In the genomic region with DNA sequence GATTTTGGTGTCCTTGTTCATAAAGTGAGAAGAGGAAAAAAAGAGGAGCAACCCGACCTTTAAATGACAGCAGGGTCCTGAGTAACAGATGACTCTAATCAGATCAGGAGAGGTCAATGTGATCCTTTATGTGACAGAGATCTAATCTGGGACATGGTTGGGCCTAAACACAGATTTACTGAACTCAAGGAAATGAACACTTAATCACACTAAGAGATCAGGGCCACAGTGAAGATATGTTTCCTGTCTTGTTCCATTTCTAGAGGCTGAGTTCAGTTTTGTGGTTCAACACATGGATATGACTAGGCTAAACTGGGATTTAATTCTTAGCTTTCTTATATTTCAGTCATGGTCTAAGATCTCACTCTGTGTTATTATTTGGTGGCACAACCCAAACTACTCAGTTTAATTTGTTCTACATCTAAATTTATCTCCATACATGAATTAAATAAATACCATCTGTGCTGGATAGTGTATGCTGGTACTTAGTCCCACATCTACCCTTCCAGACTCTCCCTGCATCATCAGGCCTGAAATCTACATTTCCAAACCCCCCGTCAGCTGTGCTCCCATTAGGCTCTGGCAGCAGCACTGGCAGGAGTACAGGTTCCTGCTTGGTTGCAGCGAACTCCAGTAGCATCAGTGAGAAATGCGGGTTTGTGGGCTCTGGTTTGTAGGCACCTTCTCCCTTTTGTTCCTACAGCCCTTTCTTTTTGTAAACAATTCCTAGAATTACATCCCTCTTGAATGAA, we compare ENCODE assay signal across 14 cellular contexts. TPM values are rescaled to one million over a fixed set of nuclear protein-coding genes. Genes with fewer than 3 reads are reported as not detected.
DNase-seq lines count a peak whose midpoint lies in the region; ATAC-seq lines count a peak whose summit lies in the region.
"Had no signal": no experiment of that assay in that cellular context is flagged by ENCODE, and none has a peak within 500 bp of the region (broad histone marks: within the 10 kb centered on the region; RNA-seq: fewer than 3 reads in every experiment).

No MANE protein-coding gene starts in this region.

- H3K9me3 ChIP-seq in KOPT-K1 (ENCODE audit: insufficient read depth, low read length, poor library complexity, severe bottlenecking): no peaks in the 10 kb centered on the region
- H3K9me3 ChIP-seq: right atrium auricular region had no signal

- peaks cover 66% of the 10 kb centered on the region for H3K4me1 Mint-ChIP-seq in activated T-cell treated with anti-CD3 and anti-CD28 coated beads, Interleukin-2, amount 50 U/mL, for 4 hours (ENCODE audit: low read depth)
- peaks cover 29% of the 10 kb centered on the region for H3K4me1 Mint-ChIP-seq in activated CD8-positive, alpha-beta T cell treated with anti-CD3 and anti-CD28 coated beads, Interleukin-2, amount 10 ng/mL, durations not matched to agents 7 days and 5 days (ENCODE audit: low read depth)
- peaks cover 46% of the 10 kb centered on the region for H3K4me1 Mint-ChIP-seq in stimulated activated effector memory CD8-positive, alpha-beta T cell treated with anti-CD3 and anti-CD28 coated beads, Interleukin-12 subunit alpha, Interleukin-12 subunit beta, amount 100 ng/mL, for 72 hours

- DNase-seq in activated T-cell treated with anti-CD3 and anti-CD28 coated beads, Interleukin-2, amount 50 U/mL, for 4 hours: no peak
- no peak for DNase-seq in activated T-cell treated with anti-CD3 and anti-CD28 coated beads for 4 hours
- no peak for DNase-seq in activated CD8-positive, alpha-beta T cell treated with anti-CD3 and anti-CD28 coated beads, Interleukin-2, amount 10 ng/mL, durations not matched to agents 7 days and 5 days
- DNase-seq in stimulated activated effector memory CD8-positive, alpha-beta T cell treated with anti-CD3 and anti-CD28 coated beads, Interleukin-12 subunit alpha, Interleukin-12 subunit beta, amount 100 ng/mL, for 72 hours (ENCODE audit: low spot score in 2 of 2): no peak
- DNase-seq in 8988T: no peak
- DNase-seq: activated CD4-positive, alpha-beta T cell treated with anti-CD3 and anti-CD28 coated beads, Interleukin-2, amount 10 ng/mL, durations not matched to agents 24 days and 14 days; NCI-H345; stimulated activated CD4-positive, alpha-beta T cell treated with anti-CD3 and anti-CD28 coated beads, Interleukin-4, amount 100 ng/mL, for 1 hour had no signal

- POLR2A ChIA-PET in activated CD8-positive, alpha-beta T cell treated with anti-CD3 and anti-CD28 coated beads, Interleukin-2, amount 10 ng/mL, durations not matched to agents 7 days and 5 days (lab: Charles Lee): no interaction called here

- ATAC-seq in activated T-cell treated with anti-CD3 and anti-CD28 coated beads, Interleukin-2, amount 50 U/mL, for 4 hours: peak; percentile 32 to 53
- ATAC-seq in activated CD8-positive, alpha-beta T cell treated with anti-CD3 and anti-CD28 coated beads, Interleukin-2, amount 10 ng/mL, durations not matched to agents 7 days and 5 days: peak; percentile 60
- ATAC-seq in stimulated activated effector memory CD8-positive, alpha-beta T cell treated with anti-CD3 and anti-CD28 coated beads, Interleukin-12 subunit alpha, Interleukin-12 subunit beta, amount 100 ng/mL, for 72 hours: peak; percentile 76
- no peak for ATAC-seq in HG02759 (IDR thresholded peaks at IDR 0.05; ENCODE audit: unreplicated experiment)
- no peak for ATAC-seq in GM19351 (IDR thresholded peaks at IDR 0.05; ENCODE audit: unreplicated experiment)
- ATAC-seq: Panc1 had no signal

- peaks cover 19% of the 10 kb centered on the region for H3K36me3 Mint-ChIP-seq in activated T-cell treated with anti-CD3 and anti-CD28 coated beads, Interleukin-2, amount 50 U/mL, for 4 hours (ENCODE audit: insufficient read depth)
- peaks cover 13% of the 10 kb centered on the region for H3K36me3 Mint-ChIP-seq in activated CD8-positive, alpha-beta T cell treated with anti-CD3 and anti-CD28 coated beads, Interleukin-2, amount 10 ng/mL, durations not matched to agents 7 days and 5 days (ENCODE audit: low read depth)
- H3K36me3 Mint-ChIP-seq in stimulated activated effector memory CD8-positive, alpha-beta T cell treated with anti-CD3 and anti-CD28 coated beads, Interleukin-12 subunit alpha, Interleukin-12 subunit beta, amount 100 ng/mL, for 72 hours: no peaks in the 10 kb centered on the region
- H3K36me3 Mint-ChIP-seq: natural killer cell treated with Interleukin-12 subunit alpha and Interleukin-12 subunit beta and Interleukin-15 and Interleukin-18, amount 100 ng/mL, for 72 hours had no signal

- H3K9me3 Mint-ChIP-seq in activated T-cell treated with anti-CD3 and anti-CD28 coated beads, Interleukin-2, amount 50 U/mL, for 4 hours: no peaks in the 10 kb centered on the region
- no peaks in the 10 kb centered on the region for H3K9me3 Mint-ChIP-seq in activated CD8-positive, alpha-beta T cell treated with anti-CD3 and anti-CD28 coated beads, Interleukin-2, amount 10 ng/mL, durations not matched to agents 7 days and 5 days (ENCODE audit: insufficient read depth)
- no peaks in the 10 kb centered on the region for H3K9me3 Mint-ChIP-seq in stimulated activated effector memory CD8-positive, alpha-beta T cell treated with anti-CD3 and anti-CD28 coated beads, Interleukin-12 subunit alpha, Interleukin-12 subunit beta, amount 100 ng/mL, for 72 hours
- H3K9me3 Mint-ChIP-seq: activated CD4-positive, alpha-beta T cell treated with anti-CD3 and anti-CD28 coated beads, Interleukin-2, amount 10 ng/mL, durations not matched to agents 24 days and 14 days; natural killer cell treated with Interleukin-12 subunit alpha and Interleukin-12 subunit beta and Interleukin-15 and Interleukin-18, amount 100 ng/mL, for 72 hours had no signal

- no peaks in the 10 kb centered on the region for H3K36me3 ChIP-seq in KOPT-K1 (ENCODE audit: insufficient read depth, low read length)
- H3K36me3 ChIP-seq: right atrium auricular region had no signal

- H3K27ac Mint-ChIP-seq in activated CD8-positive, alpha-beta T cell treated with anti-CD3 and anti-CD28 coated beads, Interleukin-2, amount 10 ng/mL, durations not matched to agents 7 days and 5 days: no peak overlapping the region
- H3K27ac Mint-ChIP-seq in stimulated activated effector memory CD8-positive, alpha-beta T cell treated with anti-CD3 and anti-CD28 coated beads, Interleukin-12 subunit alpha, Interleukin-12 subunit beta, amount 100 ng/mL, for 72 hours: no peak overlapping the region
- H3K27ac Mint-ChIP-seq: activated CD4-positive, alpha-beta T cell treated with anti-CD3 and anti-CD28 coated beads, Interleukin-2, amount 10 ng/mL, durations not matched to agents 24 days and 14 days; natural killer cell treated with Interleukin-12 subunit alpha and Interleukin-12 subunit beta and Interleukin-15 and Interleukin-18, amount 100 ng/mL, for 72 hours had no signal

- peak overlapping the region; percentile 3 for H3K27ac ChIP-seq in KOPT-K1 (ENCODE audit: low read depth, low read length, poor library complexity, severe bottlenecking)
- H3K27ac ChIP-seq: right atrium auricular region had no signal

- no peak overlapping the region for H3K4me3 Mint-ChIP-seq in activated T-cell treated with anti-CD3 and anti-CD28 coated beads, Interleukin-2, amount 50 U/mL, for 4 hours
- no peak overlapping the region for H3K4me3 Mint-ChIP-seq in activated CD8-positive, alpha-beta T cell treated with anti-CD3 and anti-CD28 coated beads, Interleukin-2, amount 10 ng/mL, durations not matched to agents 7 days and 5 days
- H3K4me3 Mint-ChIP-seq in stimulated activated effector memory CD8-positive, alpha-beta T cell treated with anti-CD3 and anti-CD28 coated beads, Interleukin-12 subunit alpha, Interleukin-12 subunit beta, amount 100 ng/mL, for 72 hours: no peak overlapping the region
- H3K4me3 Mint-ChIP-seq: activated CD4-positive, alpha-beta T cell treated with anti-CD3 and anti-CD28 coated beads, Interleukin-2, amount 10 ng/mL, durations not matched to agents 24 days and 14 days; natural killer cell treated with Interleukin-12 subunit alpha and Interleukin-12 subunit beta and Interleukin-15 and Interleukin-18, amount 100 ng/mL, for 72 hours had no signal

- H3K27me3 Mint-ChIP-seq in activated T-cell treated with anti-CD3 and anti-CD28 coated beads, Interleukin-2, amount 50 U/mL, for 4 hours (ENCODE audit: low read depth): no peaks in the 10 kb centered on the region
- H3K27me3 Mint-ChIP-seq in activated CD8-positive, alpha-beta T cell treated with anti-CD3 and anti-CD28 coated beads, Interleukin-2, amount 10 ng/mL, durations not matched to agents 7 days and 5 days (ENCODE audit: low read depth): no peaks in the 10 kb centered on the region
- H3K27me3 Mint-ChIP-seq: activated CD4-positive, alpha-beta T cell treated with anti-CD3 and anti-CD28 coated beads, Interleukin-2, amount 10 ng/mL, durations not matched to agents 24 days and 14 days; natural killer cell treated with Interleukin-12 subunit alpha and Interleukin-12 subunit beta and Interleukin-15 and Interleukin-18, amount 100 ng/mL, for 72 hours had no signal

- CTCF ChIA-PET in activated CD8-positive, alpha-beta T cell treated with anti-CD3 and anti-CD28 coated beads, Interleukin-2, amount 10 ng/mL, durations not matched to agents 7 days and 5 days (lab: Charles Lee): interaction anchor here (0.8 kb wide), 1 partner anchor 9 kb away, joined by 3 read pairs; no protein-coding TSS in a partner anchor

RNA-seq across cellular contexts. Expression of a gene that starts 22.6 kb away (rescaled TPM):
- total RNA-seq in activated T-cell treated with anti-CD3 and anti-CD28 coated beads, Interleukin-2, amount 50 U/mL, for 4 hours: 10 to 100 TPM; 16.8 to 25.2 (median 20.0) TPM
- total RNA-seq in activated CD8-positive, alpha-beta T cell treated with anti-CD3 and anti-CD28 coated beads, Interleukin-2, amount 10 ng/mL, durations not matched to agents 7 days and 5 days: 10 to 100 TPM; 31.1 to 33.3 TPM

Comparison
In these comparisons a context has a peak if more than half of its experiments do, and no peak if none do; other contexts are left out.
1. ATAC-seq: peak in activated T-cell treated with anti-CD3 and anti-CD28 coated beads, Interleukin-2, amount 50 U/mL, for 4 hours (2 of 2), activated CD8-positive, alpha-beta T cell treated with anti-CD3 and anti-CD28 coated beads, Interleukin-2, amount 10 ng/mL, durations not matched to agents 7 days and 5 days (single experiment) and stimulated activated effector memory CD8-positive, alpha-beta T cell treated with anti-CD3 and anti-CD28 coated beads, Interleukin-12 subunit alpha, Interleukin-12 subunit beta, amount 100 ng/mL, for 72 hours (single experiment); none in HG02759 (single experiment) and GM19351 (single experiment).